Comparison of ENCODE assay signal across 9 cellular contexts in the genomic region with DNA sequence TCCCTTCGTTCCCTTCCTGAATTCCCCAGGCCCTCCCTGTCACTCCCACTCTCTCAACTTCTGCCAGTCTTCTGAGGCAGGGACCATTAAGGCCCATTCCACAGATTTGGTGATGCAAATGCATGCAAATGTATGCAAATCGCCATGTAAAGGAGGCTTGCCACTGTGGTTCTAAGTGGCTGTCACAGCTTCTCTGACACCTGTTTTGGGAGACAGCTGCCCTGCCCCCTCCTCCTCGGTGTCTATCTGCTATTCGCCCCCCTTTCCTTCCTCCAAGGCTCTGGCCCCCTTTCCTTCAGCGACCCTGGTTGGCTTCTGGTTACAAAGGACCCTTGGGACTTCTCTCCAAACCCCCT. TPM values are rescaled to one million over a fixed set of nuclear protein-coding genes. Genes with fewer than 3 reads are reported as not detected.
DNase-seq lines count a peak whose midpoint lies in the region; TF ChIP-seq lines count a peak whose summit lies in the region.
"Had no signal": no experiment of that assay in that cellular context is flagged by ENCODE, and none has a peak within 500 bp of the region (broad histone marks: within the 10 kb centered on the region; RNA-seq: fewer than 3 reads in every experiment).

No MANE protein-coding gene starts in this region.

- peak overlapping the region; percentile 50 for H3K4me3 ChIP-seq in smooth muscle cell

- CTCF ChIA-PET in activated CD4-positive, alpha-beta memory T cell treated with anti-CD3 and anti-CD28 coated beads, Interleukin-2, amount 10 ng/mL, durations not matched to agents 7 days and 5 days (lab: Charles Lee) = interaction anchor here (0.7 to 7.1 kb wide), 62 partner anchors 10 to 1717 kb away, joined by 3 to 214 read pairs (median 5); partner anchors contain the start of genes ARAP3, DELE1, FCHSD1 and GNPDA1

- H3K4me1 ChIP-seq in smooth muscle cell (ENCODE audit: low read depth) = peaks cover 5% of the 10 kb centered on the region

- H3K4me2 ChIP-seq in smooth muscle cell = peak overlapping the region; percentile 86

- H3K79me2 ChIP-seq in smooth muscle cell (ENCODE audit: low read depth) = no peaks in the 10 kb centered on the region

- H3K36me3 ChIP-seq in smooth muscle cell (ENCODE audit: low read depth) = no peaks in the 10 kb centered on the region

- peaks cover 32% of the 10 kb centered on the region for H3K4me1 Mint-ChIP-seq in activated CD4-positive, alpha-beta T cell treated with anti-CD3 and anti-CD28 coated beads, Interleukin-2, amount 10 ng/mL, durations not matched to agents 24 days and 14 days
- H3K4me1 Mint-ChIP-seq in activated CD4-positive, alpha-beta memory T cell treated with anti-CD3 and anti-CD28 coated beads, Interleukin-2, amount 10 ng/mL, durations not matched to agents 7 days and 5 days = peaks cover 34% of the 10 kb centered on the region
- H3K4me1 Mint-ChIP-seq in glutamatergic neuron (ENCODE audit: low read depth, unreplicated experiment) = peaks cover 4% of the 10 kb centered on the region

- H3K9me3 ChIP-seq in smooth muscle cell (replicated peaks; ENCODE audit: low read depth) = no peaks in the 10 kb centered on the region

- DNase-seq in activated CD4-positive, alpha-beta T cell treated with anti-CD3 and anti-CD28 coated beads, Interleukin-2, amount 10 ng/mL, durations not matched to agents 24 days and 14 days = no peak
- no peak for DNase-seq in activated CD4-positive, alpha-beta T cell treated with anti-CD3 and anti-CD28 coated beads for 4 hours
- peak; percentile 26 for DNase-seq in activated CD4-positive, alpha-beta memory T cell treated with anti-CD3 and anti-CD28 coated beads, Interleukin-2, amount 10 ng/mL, durations not matched to agents 7 days and 5 days
- DNase-seq in glutamatergic neuron (no peak), smooth muscle cell (lab: John Stamatoyannopoulos, UW; ENCODE audit: unreplicated experiment) (no peak), dermis blood vessel endothelial cell (no peak), hippocampal formation (lab: John Stamatoyannopoulos, UW) (no peak), NCI-H1417 (lab: John Stamatoyannopoulos, UW) (no peak)

- no peak overlapping the region for H3K27ac ChIP-seq in smooth muscle cell (ENCODE audit: low read depth)
- H3K27ac ChIP-seq: C4-2B had no signal

- peak overlapping the region; percentile 85 for H3K4me3 Mint-ChIP-seq in activated CD4-positive, alpha-beta T cell treated with anti-CD3 and anti-CD28 coated beads, Interleukin-2, amount 10 ng/mL, durations not matched to agents 24 days and 14 days
- peak overlapping the region; percentile 60 for H3K4me3 Mint-ChIP-seq in activated CD4-positive, alpha-beta memory T cell treated with anti-CD3 and anti-CD28 coated beads, Interleukin-2, amount 10 ng/mL, durations not matched to agents 7 days and 5 days
- H3K4me3 Mint-ChIP-seq in glutamatergic neuron (ENCODE audit: unreplicated experiment) = peak overlapping the region; percentile 87

- intact Hi-C loops in activated CD4-positive, alpha-beta T cell treated with anti-CD3 and anti-CD28 coated beads, Interleukin-2, amount 10 ng/mL, durations not matched to agents 24 days and 14 days (cut with micrococcal nuclease) = loop anchor here (1.0 to 2.0 kb wide), 9 partner anchors 28 to 664 kb away; partner anchors contain the start of genes DELE1 and RNF14

- no peaks in the 10 kb centered on the region for H3K36me3 Mint-ChIP-seq in activated CD4-positive, alpha-beta T cell treated with anti-CD3 and anti-CD28 coated beads, Interleukin-2, amount 10 ng/mL, durations not matched to agents 24 days and 14 days (ENCODE audit: low read depth)
- H3K36me3 Mint-ChIP-seq in activated CD4-positive, alpha-beta memory T cell treated with anti-CD3 and anti-CD28 coated beads, Interleukin-2, amount 10 ng/mL, durations not matched to agents 7 days and 5 days (ENCODE audit: low read depth) = no peaks in the 10 kb centered on the region
- H3K36me3 Mint-ChIP-seq in glutamatergic neuron (ENCODE audit: unreplicated experiment) = no peaks in the 10 kb centered on the region

- 27% methylated on average over 5 of the region's 5 CpGs for WGBS in smooth muscle cell (ENCODE audit: low lambda C conversion rate)

- no peak overlapping the region for H3K9ac ChIP-seq in smooth muscle cell (ENCODE audit: low read depth)

- peak overlapping the region; percentile 86 for H3K27ac Mint-ChIP-seq in activated CD4-positive, alpha-beta T cell treated with anti-CD3 and anti-CD28 coated beads, Interleukin-2, amount 10 ng/mL, durations not matched to agents 24 days and 14 days
- peak overlapping the region; percentile 85 for H3K27ac Mint-ChIP-seq in activated CD4-positive, alpha-beta memory T cell treated with anti-CD3 and anti-CD28 coated beads, Interleukin-2, amount 10 ng/mL, durations not matched to agents 7 days and 5 days
- H3K27ac Mint-ChIP-seq in glutamatergic neuron (ENCODE audit: unreplicated experiment) = no peak overlapping the region

- H3K27me3 ChIP-seq in smooth muscle cell (ENCODE audit: low read depth) = peaks cover 3% of the 10 kb centered on the region

- no peaks in the 10 kb centered on the region for H4K20me1 ChIP-seq in smooth muscle cell (ENCODE audit: low read depth)

- peak overlapping the region; percentile 76 for H2AFZ ChIP-seq in smooth muscle cell (ENCODE audit: low read depth)

- no peaks in the 10 kb centered on the region for H3F3A ChIP-seq in smooth muscle cell (ENCODE audit: low read depth)

- H3K27me3 Mint-ChIP-seq in activated CD4-positive, alpha-beta T cell treated with anti-CD3 and anti-CD28 coated beads, Interleukin-2, amount 10 ng/mL, durations not matched to agents 24 days and 14 days = peaks cover 29% of the 10 kb centered on the region
- peaks cover 32% of the 10 kb centered on the region for H3K27me3 Mint-ChIP-seq in activated CD4-positive, alpha-beta memory T cell treated with anti-CD3 and anti-CD28 coated beads, Interleukin-2, amount 10 ng/mL, durations not matched to agents 7 days and 5 days
- peaks cover 4% of the 10 kb centered on the region for H3K27me3 Mint-ChIP-seq in glutamatergic neuron (ENCODE audit: unreplicated experiment)

- H3K9me3 Mint-ChIP-seq in activated CD4-positive, alpha-beta T cell treated with anti-CD3 and anti-CD28 coated beads, Interleukin-2, amount 10 ng/mL, durations not matched to agents 24 days and 14 days = no peaks in the 10 kb centered on the region
- no peaks in the 10 kb centered on the region for H3K9me3 Mint-ChIP-seq in activated CD4-positive, alpha-beta memory T cell treated with anti-CD3 and anti-CD28 coated beads, Interleukin-2, amount 10 ng/mL, durations not matched to agents 7 days and 5 days
- H3K9me3 Mint-ChIP-seq in glutamatergic neuron (ENCODE audit: unreplicated experiment) = peaks cover 13% of the 10 kb centered on the region

- POLR2A ChIA-PET in activated CD4-positive, alpha-beta memory T cell treated with anti-CD3 and anti-CD28 coated beads, Interleukin-2, amount 10 ng/mL, durations not matched to agents 7 days and 5 days (lab: Charles Lee) = interaction anchor here (0.6 to 4.7 kb wide), 19 partner anchors 10 to 417 kb away, joined by 3 to 49 read pairs (median 4); partner anchors contain the start of genes ARAP3, DELE1, DIAPH1 and FCHSD1

- TF ChIP-seq CTCF in glutamatergic neuron (IDR thresholded peaks at IDR 0.05; ENCODE audit: partially characterized antibody, unreplicated experiment) (no peak), smooth muscle cell (IDR thresholded peaks at IDR 0.05; ENCODE audit: borderline replicate concordance, insufficient read depth, poor library complexity, severe bottlenecking) (no peak)

RNA-seq across cellular contexts. Expression of gene ARAP3, which starts 10.5 kb away (rescaled TPM):
- 9.2 and 10.9 TPM in 2 replicates for total RNA-seq in activated CD4-positive, alpha-beta T cell treated with anti-CD3 and anti-CD28 coated beads, Interleukin-2, amount 10 ng/mL, durations not matched to agents 24 days and 14 days
- total RNA-seq in activated CD4-positive, alpha-beta memory T cell treated with anti-CD3 and anti-CD28 coated beads, Interleukin-2, amount 10 ng/mL, durations not matched to agents 7 days and 5 days = 10 to 100 TPM; 13.6 to 13.9 TPM
- total RNA-seq in glutamatergic neuron (ENCODE audit: unreplicated experiment) (8.6 TPM), smooth muscle cell (4.7 and 9.4 TPM in 2 replicates), dermis blood vessel endothelial cell (46.1 and 65.8 TPM in 2 replicates)
- 11.1 and 12.9 TPM in 2 replicates for polyA plus RNA-seq in smooth muscle cell

RNA-seq across cellular contexts. Expression of gene FCHSD1, which starts 41.3 kb away (rescaled TPM):
- total RNA-seq in activated CD4-positive, alpha-beta T cell treated with anti-CD3 and anti-CD28 coated beads, Interleukin-2, amount 10 ng/mL, durations not matched to agents 24 days and 14 days = 33.1 and 34.5 TPM in 2 replicates
- 10 to 100 TPM; 69.8 to 71.8 TPM for total RNA-seq in activated CD4-positive, alpha-beta memory T cell treated with anti-CD3 and anti-CD28 coated beads, Interleukin-2, amount 10 ng/mL, durations not matched to agents 7 days and 5 days
- total RNA-seq in glutamatergic neuron (ENCODE audit: unreplicated experiment) = 25.8 TPM
- 15.6 and 16.4 TPM in 2 replicates for total RNA-seq in smooth muscle cell
- 15.7 and 35.8 TPM in 2 replicates for polyA plus RNA-seq in smooth muscle cell
- total RNA-seq in dermis blood vessel endothelial cell = 20.9 and 24.0 TPM in 2 replicates

RNA-seq across cellular contexts. Expression of gene RELL2, which starts 55.7 kb away (rescaled TPM):
- 24.1 TPM in 2 replicates for total RNA-seq in activated CD4-positive, alpha-beta T cell treated with anti-CD3 and anti-CD28 coated beads, Interleukin-2, amount 10 ng/mL, durations not matched to agents 24 days and 14 days
- total RNA-seq in activated CD4-positive, alpha-beta memory T cell treated with anti-CD3 and anti-CD28 coated beads, Interleukin-2, amount 10 ng/mL, durations not matched to agents 7 days and 5 days = 10 to 100 TPM; 18.8 to 19.4 TPM
- total RNA-seq in glutamatergic neuron (ENCODE audit: unreplicated experiment) (12.6 TPM), smooth muscle cell (2.6 and 4.2 TPM in 2 replicates), dermis blood vessel endothelial cell (3.9 and 9.9 TPM in 2 replicates)
- 7.4 and 8.7 TPM in 2 replicates for polyA plus RNA-seq in smooth muscle cell

RNA-seq across cellular contexts. Expression of gene HDAC3, which starts 55.9 kb away (rescaled TPM):
- total RNA-seq in activated CD4-positive, alpha-beta T cell treated with anti-CD3 and anti-CD28 coated beads, Interleukin-2, amount 10 ng/mL, durations not matched to agents 24 days and 14 days = 88.1 and 92.3 TPM in 2 replicates
- 10 to 100 TPM; 72.0 to 77.9 TPM for total RNA-seq in activated CD4-positive, alpha-beta memory T cell treated with anti-CD3 and anti-CD28 coated beads, Interleukin-2, amount 10 ng/mL, durations not matched to agents 7 days and 5 days
- total RNA-seq in glutamatergic neuron (ENCODE audit: unreplicated experiment) (81.8 TPM), smooth muscle cell (47.4 and 50.2 TPM in 2 replicates), dermis blood vessel endothelial cell (43.7 and 45.0 TPM in 2 replicates)
- polyA plus RNA-seq in smooth muscle cell = 66.9 and 79.8 TPM in 2 replicates
